ENCODE assay signal across 2 cellular contexts in the genomic region with DNA sequence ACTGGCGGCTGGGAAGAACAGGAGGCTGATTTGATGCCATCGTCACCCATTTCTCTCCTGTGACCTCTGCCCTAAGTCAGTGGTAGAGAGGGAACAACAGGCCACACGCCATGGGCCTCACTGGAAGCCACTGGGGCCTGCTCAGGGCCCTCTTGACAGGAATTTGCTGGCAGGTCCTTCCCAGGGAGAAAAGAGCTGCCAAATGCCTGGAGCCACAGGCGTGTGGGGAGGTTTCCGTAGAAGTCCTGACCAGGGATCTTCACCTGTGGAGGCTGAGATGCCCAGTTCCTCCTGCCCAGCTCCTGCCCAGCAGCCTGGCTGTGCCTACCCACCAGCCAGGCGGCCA.
A peak's percentile ranks its signal among the peaks of the same experiment; 100 is the strongest.
TF ChIP-seq lines count a peak whose summit lies in the region.

No MANE protein-coding gene starts in this region.

TF ChIP-seq in IMR-90, 13 proteins besides CTCF, POLR2A, EP300 and RAD21:
- no peak for TF ChIP-seq CHD1 (IDR thresholded peaks at IDR 0.05; ENCODE audit: low read depth, low read length)
- TF ChIP-seq USF2 (IDR thresholded peaks at IDR 0.05; ENCODE audit: low read depth, low read length): no peak

TF ChIP-seq in K562, 482 proteins besides CTCF, POLR2A, EP300 and RAD21:
- TF ChIP-seq NR4A1 (CRISPR knock-in tag; IDR thresholded peaks at IDR 0.05) (0 out of 2 replicates have a peak, but pooled peaks have one; percentile 14), NR4A1 (tag; IDR thresholded peaks at IDR 0.05) (no peak), TAF1 (IDR thresholded peaks at IDR 0.05; ENCODE audit: control insufficient read depth, extremely low read depth, insufficient read depth, low read length, severe bottlenecking) (no peak)
TF ChIP-seq in K562: peak in this region for 1.
